12 cellular contexts compared by ENCODE assay signal in the genomic region with DNA sequence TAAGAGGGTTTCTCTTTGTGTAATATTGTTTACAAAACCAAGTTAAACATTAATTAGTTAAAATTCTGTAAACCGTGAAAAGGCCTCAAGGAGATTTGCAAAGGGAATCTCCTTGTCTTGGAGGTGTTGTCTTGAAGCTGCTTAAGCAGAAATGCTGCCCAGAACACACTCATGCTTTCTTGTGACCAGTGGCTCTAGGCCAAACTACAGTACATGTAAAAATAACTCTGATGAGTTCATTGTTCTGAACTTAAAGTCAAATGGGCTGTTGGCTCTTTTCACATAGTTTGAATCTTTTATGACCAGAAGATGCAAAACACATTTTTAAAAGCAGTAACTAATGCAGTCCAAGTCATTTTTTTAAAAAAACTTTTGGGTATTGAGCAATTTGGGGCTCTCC.
DNase-seq lines count a peak whose midpoint lies in the region; TF ChIP-seq lines count a peak whose summit lies in the region.
"Had no signal": no experiment of that assay in that cellular context is flagged by ENCODE, and none has a peak within 500 bp of the region (broad histone marks: within the 10 kb centered on the region; RNA-seq: fewer than 3 reads in every experiment).

No MANE protein-coding gene starts in this region.

- CTCF ChIA-PET in HEK293T (lab: Yijun Ruan, JAX), result no interaction called here

- H3K9me3 ChIP-seq in adipocyte (ENCODE audit: control insufficient read depth, low read length), result no peaks in the 10 kb centered on the region
- H3K9me3 ChIP-seq: upper lobe of left lung had no signal

- H3K4me1 ChIP-seq in adipocyte (ENCODE audit: control insufficient read depth, insufficient read depth, low read length) (peaks cover 31% of the 10 kb centered on the region), rectal smooth muscle tissue (ENCODE audit: control insufficient read depth, insufficient read depth, low read length) (no peaks in the 10 kb centered on the region)

- H3K27me3 ChIP-seq in adipocyte (replicated peaks; ENCODE audit: control insufficient read depth, insufficient read depth, low read length) (no peaks in the 10 kb centered on the region), rectal smooth muscle tissue (ENCODE audit: control insufficient read depth, insufficient read depth, low read length) (no peaks in the 10 kb centered on the region)
- H3K27me3 ChIP-seq: upper lobe of left lung had no signal

- H3K9ac ChIP-seq in adipocyte (ENCODE audit: low read length) (peak overlapping the region; percentile 64), rectal smooth muscle tissue (ENCODE audit: low read length) (no peak overlapping the region)

- H3K36me3 ChIP-seq in adipocyte (ENCODE audit: control insufficient read depth, insufficient read depth, low read length, severe bottlenecking), result no peaks in the 10 kb centered on the region
- no peaks in the 10 kb centered on the region for H3K36me3 ChIP-seq in rectal smooth muscle tissue (ENCODE audit: control insufficient read depth, insufficient read depth, low read length)
- H3K36me3 ChIP-seq: upper lobe of left lung had no signal

- POLR2A ChIA-PET in HEK293T (lab: Yijun Ruan, JAX), result no interaction called here

- H3K27ac ChIP-seq in rectal smooth muscle tissue (ENCODE audit: low read depth, low read length), result peak overlapping the region; percentile 65

- no peak overlapping the region for H3K4me3 ChIP-seq in adipocyte (ENCODE audit: low read length)
- H3K4me3 ChIP-seq in foreskin fibroblast (ENCODE audit: low read depth in 1 of 2, low read length in 2 of 2), result no peak overlapping the region
- no peak overlapping the region for H3K4me3 ChIP-seq in rectal smooth muscle tissue (ENCODE audit: low read length)
- H3K4me3 ChIP-seq: upper lobe of left lung had no signal

- DNase-seq in Caki2 (ENCODE audit: low read depth), result peak; percentile 76
- peak; percentile 94 for DNase-seq in adipocyte (ENCODE audit: low read depth)
- DNase-seq in foreskin fibroblast, result peak; percentile 91 to 92
- no peak for DNase-seq in effector CD4-positive, alpha-beta T cell
- no peak for DNase-seq in stimulated activated CD4-positive, alpha-beta T cell treated with anti-CD3 and anti-CD28 coated beads, Interleukin-1b, Interleukin-23, amount 100 ng/mL, for 48 hours
- no peak for DNase-seq in HEK293T (ENCODE audit: extremely low spot score)
- DNase-seq in stimulated activated CD4-positive, alpha-beta T cell treated with anti-CD3 and anti-CD28 coated beads, Interleukin-2, amount 100 ng/mL, for 24 hours, result no peak
- DNase-seq: activated T-cell treated with anti-CD3 and anti-CD28 coated beads, Interleukin-2, amount 50 U/mL, for 4 hours; NCI-H2081 treated with DMSO at 0.1 percent for 48 hours; T-helper 2 cell had no signal

- in situ Hi-C loops in Caki2 (cut with HindIII; ENCODE audit: low pct_unique_long_range_greater_than_20kb, low sequenced_read_pairs), result no loop called here

- no peak for TF ChIP-seq CTCF in foreskin fibroblast (IDR thresholded peaks at IDR 0.05; ENCODE audit: low read depth, low read length)

TF ChIP-seq in HEK293T, 16 proteins besides CTCF, POLR2A, EP300 and RAD21:
- no peak for TF ChIP-seq ELF4 (IDR thresholded peaks at IDR 0.05)
- TF ChIP-seq SP1 (IDR thresholded peaks at IDR 0.05), result no peak
- no peak for TF ChIP-seq HDGF (IDR thresholded peaks at IDR 0.05; ENCODE audit: borderline replicate concordance)

Comparison
In these comparisons a context has a peak if more than half of its experiments do, and no peak if none do; other contexts are left out.
1. DNase-seq: peak in Caki2 (single experiment), adipocyte (single experiment) and foreskin fibroblast (2 of 2); none in effector CD4-positive, alpha-beta T cell (single experiment), stimulated activated CD4-positive, alpha-beta T cell treated with anti-CD3 and anti-CD28 coated beads, Interleukin-1b, Interleukin-23, amount 100 ng/mL, for 48 hours (single experiment), HEK293T (single experiment) and stimulated activated CD4-positive, alpha-beta T cell treated with anti-CD3 and anti-CD28 coated beads, Interleukin-2, amount 100 ng/mL, for 24 hours (0 of 2).